Comparison of ENCODE assay signal across 12 cellular contexts in genomic region chr20:52631469-52631868, GRCh38.
"Had no signal": no experiment of that assay in that cellular context is flagged by ENCODE, and none has a peak within 500 bp of the region (broad histone marks: within the 10 kb centered on the region; RNA-seq: fewer than 3 reads in every experiment).

No MANE protein-coding gene starts in this region.

- H3K9me3 ChIP-seq: HAP-1 had no signal

- H3K9ac ChIP-seq: KMS-11 had no signal

- H3K4me1 Mint-ChIP-seq: IgD-negative memory B cell had no signal

- H3K27ac Mint-ChIP-seq: GM23338, HFFc6, IgD-negative memory B cell had no signal

- H3K36me3 ChIP-seq: HAP-1 had no signal

- H3K27me3 Mint-ChIP-seq: IgD-negative memory B cell had no signal

- H3K27ac ChIP-seq: HL-60, KMS-11 had no signal

- FAIRE-seq: H1, H54, HepG2 had no signal

- H2AFZ ChIP-seq: GM23338 had no signal

- H3K4me3 ChIP-seq: GM23338, HAP-1 had no signal

- H3K4me3 Mint-ChIP-seq: GM23338, HFFc6, IgD-negative memory B cell had no signal

- H3K4me2 ChIP-seq: GM23338, KMS-11 had no signal

- H3K36me3 Mint-ChIP-seq: IgD-negative memory B cell had no signal

- DNase-seq: HFFc6, Karpas-422, KBM-7 had no signal

- ATAC-seq: GM23338, HCT116, HepG2 had no signal

- H3K4me1 ChIP-seq: HAP-1 had no signal
